Comparison of ENCODE assay signal across 1 cellular context in genomic region chr7:80918406-80918805, GRCh38.
TF ChIP-seq lines count a peak whose summit lies in the region.

No MANE protein-coding gene starts in this region.

TF ChIP-seq in K562, 482 proteins besides CTCF, POLR2A, EP300 and RAD21 (continued from another document):
- TF ChIP-seq HOMEZ (CRISPR knock-in tag; IDR thresholded peaks at IDR 0.05) = no peak
- TF ChIP-seq DPF2 (IDR thresholded peaks at IDR 0.05) = no peak
